In genomic region chr20:17925300-17925939, GRCh38 we compare ENCODE assay signal across 1 cellular context.
A peak's percentile ranks its signal among the peaks of the same experiment; 100 is the strongest.
TF ChIP-seq lines count a peak whose summit lies in the region.

No MANE protein-coding gene starts in this region.

TF ChIP-seq in K562, 482 proteins besides CTCF, POLR2A, EP300 and RAD21 (continued from another document):
- TF ChIP-seq ZNF318 (IDR thresholded peaks at IDR 0.05; ENCODE audit: borderline replicate concordance in 1 of 2, low read depth in 1 of 2) (0 out of 4 replicates have a peak, but pooled peaks of 1 of the 2 experiments have one; percentile 33), MAFF (IDR thresholded peaks at IDR 0.05; ENCODE audit: low read length) (peak; percentile 56; the same call in 1 of the 2 replicates), TBP (optimal IDR thresholded peaks at IDR 0.05; ENCODE audit: low read depth, low read length) (no peak), PURB (CRISPR knock-in tag; IDR thresholded peaks at IDR 0.05; ENCODE audit: low read depth) (no peak), PBX2 (CRISPR knock-in tag; IDR thresholded peaks at IDR 0.05; ENCODE audit: low read depth) (no peak), PBX2 (tag; conservative IDR thresholded peaks at IDR 0.05; ENCODE audit: low read depth) (peak; percentile 83), FUS (optimal IDR thresholded peaks at IDR 0.05; ENCODE audit: low read depth, low read length) (no peak), CCNT2 (IDR thresholded peaks at IDR 0.05; ENCODE audit: borderline replicate concordance, extremely low read depth, insufficient read length, low read depth, low read length) (peak; percentile 89), CREB1 (IDR thresholded peaks at IDR 0.05) (peak; percentile 46; the same call in 1 of the 2 replicates), CREB1 (CRISPR knock-in tag; IDR thresholded peaks at IDR 0.05) (no peak), ZNF395 (CRISPR knock-in tag; IDR thresholded peaks at IDR 0.05) (peak; percentile 70), BRF1 (IDR thresholded peaks at IDR 0.05; ENCODE audit: borderline replicate concordance, extremely low read depth, insufficient read length) (no peak), NR1H2 (CRISPR knock-in tag; IDR thresholded peaks at IDR 0.05) (no peak), ZEB2 (IDR thresholded peaks at IDR 0.05) (peak; percentile 85), ZNF24 (IDR thresholded peaks at IDR 0.05) (no peak), KAT8 (IDR thresholded peaks at IDR 0.05; ENCODE audit: low read depth) (no peak), ZNF77 (CRISPR knock-in tag; IDR thresholded peaks at IDR 0.05) (no peak), HCFC1 (IDR thresholded peaks at IDR 0.05; ENCODE audit: low read depth, low read length) (no peak), ARNT (IDR thresholded peaks at IDR 0.05) (peak in 1 of 2 experiments; percentile 57; a peak in 1 of 4 replicates), MEF2D (tag; conservative IDR thresholded peaks at IDR 0.05; ENCODE audit: low read depth) (0 out of 2 replicates have a peak, but pooled peaks have one; percentile 19), MAZ (CRISPR knock-in tag; conservative IDR thresholded peaks at IDR 0.05 in 1 of 2, IDR thresholded peaks at IDR 0.05 in 1 of 2) (0 out of 4 replicates have a peak, but pooled peaks of 1 of the 2 experiments have one; percentile 24), RAD51 (IDR thresholded peaks at IDR 0.05; ENCODE audit: borderline replicate concordance, low read depth) (peak; percentile 15; the same call in 1 of the 2 replicates), TOE1 (IDR thresholded peaks at IDR 0.05; ENCODE audit: borderline replicate concordance) (peak; percentile 51; the same call in 1 of the 2 replicates), TOE1 (CRISPR knock-in tag; IDR thresholded peaks at IDR 0.05; ENCODE audit: borderline replicate concordance, low read depth) (no peak), TEAD1 (CRISPR knock-in tag; IDR thresholded peaks at IDR 0.05) (peak in 1 of 2 experiments; percentile 64; a peak in 1 of 4 replicates), LCOR (CRISPR knock-in tag; IDR thresholded peaks at IDR 0.05) (no peak), EP400 (IDR thresholded peaks at IDR 0.05) (peak; percentile 36; the same call in 1 of the 2 replicates), ZNF174 (CRISPR knock-in tag; IDR thresholded peaks at IDR 0.05) (no peak), DDX20 (tag; IDR thresholded peaks at IDR 0.05; ENCODE audit: low read depth) (no peak), HES1 (IDR thresholded peaks at IDR 0.05; ENCODE audit: low read depth) (peak; percentile 49; the same call in 1 of the 2 replicates), SIN3B (IDR thresholded peaks at IDR 0.05; ENCODE audit: low read depth) (no peak), RBM14 (IDR thresholded peaks at IDR 0.05; ENCODE audit: borderline replicate concordance, insufficient read depth, low read depth, low read length) (no peak), NONO (IDR thresholded peaks at IDR 0.05; ENCODE audit: low read depth in 2 of 2, low read length in 1 of 2) (no peak), FOXP1 (CRISPR knock-in tag; IDR thresholded peaks at IDR 0.05) (no peak), ZNF75A (CRISPR knock-in tag; IDR thresholded peaks at IDR 0.05) (no peak), AFF1 (IDR thresholded peaks at IDR 0.05; ENCODE audit: low read depth in 1 of 2, partially characterized antibody in 2 of 2) (peak in 1 of 2 experiments; percentile 59), MTA2 (IDR thresholded peaks at IDR 0.05; ENCODE audit: low read depth) (peak; percentile 92), MXI1 (IDR thresholded peaks at IDR 0.05; ENCODE audit: low read depth, low read length) (no peak), PKNOX1 (IDR thresholded peaks at IDR 0.05) (peak; percentile 82), NCOA4 (IDR thresholded peaks at IDR 0.05; ENCODE audit: partially characterized antibody) (no peak), SRSF9 (IDR thresholded peaks at IDR 0.05; ENCODE audit: borderline replicate concordance, low read depth, low read length) (no peak), ZNF79 (CRISPR knock-in tag; IDR thresholded peaks at IDR 0.05; ENCODE audit: low read depth) (no peak), TEAD4 (IDR thresholded peaks at IDR 0.05; ENCODE audit: low read length) (peak; percentile 91), TEAD4 (CRISPR knock-in tag; IDR thresholded peaks at IDR 0.05; ENCODE audit: borderline replicate concordance) (no peak)
